11 cellular contexts compared by ENCODE assay signal in genomic region chr2:96012086-96012813, GRCh38. TPM values are rescaled to one million over a fixed set of nuclear protein-coding genes. Genes with fewer than 3 reads are reported as not detected.
DNase-seq lines count a peak whose midpoint lies in the region; ATAC-seq, FAIRE-seq and TF ChIP-seq lines count a peak whose summit lies in the region.
"Not testable (repeated sequence)": the region's sequence is repeated elsewhere in the genome, so short reads cannot be mapped to it uniquely, and the experiment has no call there.
"Had no signal": no experiment of that assay in that cellular context is flagged by ENCODE, and none has a peak within 500 bp of the region (broad histone marks: within the 10 kb centered on the region; RNA-seq: fewer than 3 reads in every experiment).

No MANE protein-coding gene starts in this region.

- not testable (repeated sequence) for H3K23ac ChIP-seq in H1 (ENCODE audit: insufficient read length)

- peak overlapping the region in 3 of 4 donors; percentile 38 to 78 (median 57) for H3K4me3 Mint-ChIP-seq in CD4-positive, CD25-positive, alpha-beta regulatory T cell
- H3K4me3 Mint-ChIP-seq in T-cell: peak overlapping the region in 2 of 3 donors; percentile 4 to 21
- peak overlapping the region; percentile 47 to 80 (median 54) for H3K4me3 Mint-ChIP-seq in brain
- H3K4me3 Mint-ChIP-seq in memory B cell: not testable (repeated sequence)

- TF ChIP-seq CTCF in brain (conservative IDR thresholded peaks at IDR 0.05); H1 (IDR thresholded peaks at IDR 0.05; ENCODE audit: control extremely low read depth in 1 of 3, insufficient read depth in 1 of 3, low read depth in 1 of 3, low read length in 3 of 3); heart left ventricle (IDR thresholded peaks at IDR 0.05): not testable (repeated sequence)

- H2BK12ac ChIP-seq in H1 (ENCODE audit: low read depth, low read length): not testable (repeated sequence)

- not testable (repeated sequence) for H2BK120ac ChIP-seq in H1 (replicated peaks; ENCODE audit: low read depth, low read length)

- H3K23me2 ChIP-seq in H1 (ENCODE audit: low read depth, low read length): not testable (repeated sequence)

- not testable (repeated sequence) for TF ChIP-seq POLR2A in H1 (IDR thresholded peaks at IDR 0.05; ENCODE audit: control extremely low read depth in 1 of 2, low read depth in 2 of 2, low read length in 2 of 2); heart left ventricle (IDR thresholded peaks at IDR 0.05)

- H3K4me2 ChIP-seq in H1 (ENCODE audit: insufficient read depth in 1 of 2, low read depth in 2 of 2, low read length in 2 of 2): not testable (repeated sequence)

- not testable (repeated sequence) for H4K5ac ChIP-seq in H1 (ENCODE audit: insufficient read length, low read depth, low read length)

- not testable (repeated sequence) for FAIRE-seq in H1 (lab: Jason Lieb, UNC)

- not testable (repeated sequence) for H3K4me3 ChIP-seq in CD4-positive, CD25-positive, alpha-beta regulatory T cell (ENCODE audit: low read depth, low read length); H1 (ENCODE audit: extremely low read depth in 1 of 4, insufficient read depth in 2 of 4, low read depth in 3 of 4, low read length in 4 of 4); heart left ventricle

- peak overlapping the region in 2 of 3 donors; percentile 20 to 70 for H3K27ac Mint-ChIP-seq in CD4-positive, CD25-positive, alpha-beta regulatory T cell
- H3K27ac Mint-ChIP-seq in T-cell: not testable (repeated sequence)
- H3K27ac Mint-ChIP-seq in brain: peak overlapping the region in 4 of 5 experiments; percentile 12 to 84 (median 75)
- peak overlapping the region; percentile 53 for H3K27ac Mint-ChIP-seq in memory B cell

- not testable (repeated sequence) for H3K9ac ChIP-seq in H1 (replicated peaks in 1 of 4; ENCODE audit: extremely low read depth in 1 of 4, low read depth in 3 of 4, low read length in 3 of 4)

- not testable (repeated sequence) for H3K36me3 ChIP-seq in CD4-positive, CD25-positive, alpha-beta regulatory T cell (ENCODE audit: control insufficient read depth, insufficient read depth, low read length); H1 (ENCODE audit: control insufficient read depth in 2 of 4, insufficient read depth in 4 of 4, low read length in 3 of 4); heart left ventricle

- not testable (repeated sequence) for DNase-seq in CD4-positive, CD25-positive, alpha-beta regulatory T cell; T-cell; H1 (ENCODE audit: low read depth in 1 of 2, low spot score in 2 of 2); heart left ventricle; memory B cell (ENCODE audit: low spot score in 2 of 2)
- DNase-seq in posterior vena cava (ENCODE audit: low spot score): peak; percentile 55

- not testable (repeated sequence) for H3K27me3 Mint-ChIP-seq in CD4-positive, CD25-positive, alpha-beta regulatory T cell; T-cell; brain; memory B cell

- not testable (repeated sequence) for H3K9me3 Mint-ChIP-seq in CD4-positive, CD25-positive, alpha-beta regulatory T cell; T-cell; brain; memory B cell

- H2BK15ac ChIP-seq in H1 (ENCODE audit: low read length): not testable (repeated sequence)

- not testable (repeated sequence) for H3K56ac ChIP-seq in H1 (replicated peaks; ENCODE audit: insufficient read length, low read depth, low read length)

- not testable (repeated sequence) for H4K91ac ChIP-seq in H1 (replicated peaks; ENCODE audit: insufficient read length, low read length)

- H3K27ac ChIP-seq in CD4-positive, CD25-positive, alpha-beta regulatory T cell (ENCODE audit: insufficient read depth, low read length, poor library complexity, severe bottlenecking); H1 (ENCODE audit: low read depth, low read length): not testable (repeated sequence)
- peak overlapping the region in 9 of 12 donors; percentile 13 to 54 (median 33) for H3K27ac ChIP-seq in heart left ventricle
- H3K27ac ChIP-seq in temporal lobe (ENCODE audit: low read depth, low read length): peak overlapping the region; percentile 74

- not testable (repeated sequence) for H4K8ac ChIP-seq in H1 (ENCODE audit: extremely low read depth, insufficient read depth, low read length)

- not testable (repeated sequence) for H3K27me3 ChIP-seq in CD4-positive, CD25-positive, alpha-beta regulatory T cell (ENCODE audit: control insufficient read depth, insufficient read depth, low read length); H1 (replicated peaks in 1 of 4; ENCODE audit: control insufficient read depth in 3 of 4, extremely low read depth in 1 of 4, insufficient read depth in 3 of 4, low read length in 3 of 4); heart left ventricle

- not testable (repeated sequence) for TF ChIP-seq RAD21 in H1 (IDR thresholded peaks at IDR 0.05 in 1 of 2, conservative IDR thresholded peaks at IDR 0.05 in 1 of 2; ENCODE audit: low read depth in 2 of 2, low read length in 2 of 2)

- H2BK5ac ChIP-seq in H1 (ENCODE audit: low read depth, low read length): not testable (repeated sequence)

- not testable (repeated sequence) for H3K9me3 ChIP-seq in CD4-positive, CD25-positive, alpha-beta regulatory T cell (ENCODE audit: control insufficient read depth in 2 of 2, low read length in 2 of 2); H1 (ENCODE audit: insufficient read depth in 2 of 2, low read depth in 1 of 2, low read length in 1 of 2); heart left ventricle

- ATAC-seq in CD4-positive, CD25-positive, alpha-beta regulatory T cell (ENCODE audit: low read depth in 2 of 2); T-cell (replicated peaks in 1 of 4); heart left ventricle; memory B cell (ENCODE audit: low read depth): not testable (repeated sequence)

- intact Hi-C loops in heart left ventricle (cut with DNase I); posterior vena cava (cut with DNase I): not testable (repeated sequence)

- not testable (repeated sequence) for H3K79me2 ChIP-seq in H1 (ENCODE audit: control insufficient read depth in 1 of 2, insufficient read depth in 2 of 2, low read length in 2 of 2)

- H3K79me1 ChIP-seq in H1 (ENCODE audit: low read depth, low read length): not testable (repeated sequence)

- H4K20me1 ChIP-seq in H1 (replicated peaks in 1 of 2; ENCODE audit: control insufficient read depth in 1 of 2, insufficient read depth in 2 of 2, low read length in 2 of 2): not testable (repeated sequence)

- 0 out of 2 replicates have a peak overlapping the region, but pooled peaks have one; percentile 39 for H2AK5ac ChIP-seq in H1 (ENCODE audit: low read depth, low read length)

- H3K18ac ChIP-seq in H1 (ENCODE audit: extremely low read depth, low read length): not testable (repeated sequence)

- not testable (repeated sequence) for H3K14ac ChIP-seq in H1 (ENCODE audit: insufficient read length)

- H3K4me1 Mint-ChIP-seq in CD4-positive, CD25-positive, alpha-beta regulatory T cell: peaks cover 6 to 15% (median 12%) of the 10 kb centered on the region in 4 donors
- peaks cover 10 to 17% (median 16%) of the 10 kb centered on the region in 3 donors for H3K4me1 Mint-ChIP-seq in T-cell
- peaks cover 32% of the 10 kb centered on the region for H3K4me1 Mint-ChIP-seq in brain
- not testable (repeated sequence) for H3K4me1 Mint-ChIP-seq in memory B cell

- H2AFZ ChIP-seq in H1 (ENCODE audit: low read length): not testable (repeated sequence)

- H3K4me1 ChIP-seq in CD4-positive, CD25-positive, alpha-beta regulatory T cell (ENCODE audit: control insufficient read depth, insufficient read depth, low read length, poor library complexity, severe bottlenecking); H1 (replicated peaks in 1 of 4; ENCODE audit: control insufficient read depth in 3 of 4, insufficient read depth in 4 of 4, low read length in 3 of 4): not testable (repeated sequence)
- H3K4me1 ChIP-seq in heart left ventricle: peaks cover 0 to 23% (median 6%) of the 10 kb centered on the region in 12 donors

- H3K4ac ChIP-seq in H1 (replicated peaks; ENCODE audit: insufficient read length, low read depth, low read length): not testable (repeated sequence)

- CTCF ChIA-PET in T-cell (lab: Charles Lee) (interaction anchor here in 1 of 2 donors (0.6 to 1.1 kb wide), 2 partner anchors 10 to 195 kb away, joined by 4 to 7 read pairs; no protein-coding TSS in a partner anchor), H1 (lab: Charles Lee; ENCODE audit: partially characterized antibody) (interaction anchor here (0.7 to 2.1 kb wide), 6 partner anchors 10 to 187 kb away, joined by 3 to 8 read pairs (median 3); partner anchors contain the start of gene ASTL)

- POLR2A ChIA-PET in T-cell (lab: Charles Lee): interaction anchor here in 1 of 2 donors (0.6 kb wide), 1 partner anchor 1101 kb away, joined by 4 read pairs; no protein-coding TSS in a partner anchor
- POLR2A ChIA-PET in H1 (lab: Charles Lee; ENCODE audit: partially characterized antibody): not testable (repeated sequence)

- not testable (repeated sequence) for H3K36me3 Mint-ChIP-seq in CD4-positive, CD25-positive, alpha-beta regulatory T cell; T-cell; brain; memory B cell

- WGBS in H1 (ENCODE audit: extremely low coverage in 1 of 2, insufficient coverage in 1 of 2, insufficient read length in 1 of 2, insufficient replicate concordance in 2 of 2, low coverage in 1 of 2, low lambda C conversion rate in 2 of 2, missing lambda C conversion rate in 1 of 2), 2 experiments: 89% methylated on average over 8 of the region's 8 CpGs; no CpG with 5 or more reads in 1 of the 2 experiments
- 76 to 80% (median 77%) methylated on average over 8 of the region's 8 CpGs for WGBS in heart left ventricle, 4 donors

- not testable (repeated sequence) for TF ChIP-seq EP300 in H1 (IDR thresholded peaks at IDR 0.05; ENCODE audit: borderline replicate concordance in 1 of 2, low read depth in 2 of 2, low read length in 2 of 2)

- H2BK20ac ChIP-seq in H1 (ENCODE audit: low read length): not testable (repeated sequence)

RNA-seq across cellular contexts. Expression of gene ANKRD36C, which starts 20.6 kb away (rescaled TPM):
- 118 TPM for total RNA-seq in CD4-positive, CD25-positive, alpha-beta regulatory T cell
- polyA plus RNA-seq in CD4-positive, CD25-positive, alpha-beta regulatory T cell: 10 to 100 TPM; 15.5 to 20.6 (median 17.3) TPM
- total RNA-seq in T-cell (10 to 100 TPM; 60.6 to 94.8 (median 68.6) TPM), heart left ventricle (10 to 100 TPM in 2 of 9 donors, 1 to 10 TPM in 7; 4.5 to 17.7 (median 7.1) TPM), posterior vena cava (10 to 100 TPM; 36.0 to 37.2 TPM), temporal lobe (169 TPM)
- polyA plus RNA-seq in brain (ENCODE audit: insufficient read depth, low read depth, low replicate concordance) (1.2 TPM), H1 (2011; rRNA removed) (0.89 and 1.1 TPM in 2 replicates), heart left ventricle (1 to 10 TPM; 1.3 to 4.0 TPM)
- 6.4 and 7.3 TPM in 2 replicates for total RNA-seq in H1 (2021; fragmentation: NEBNext Ultra II Directional; extraction: Animal tissue kit (Norgen Biotek cat#: 25700))
- polyA plus RNA-seq in H1 (2011; cell fraction: cytosol; rRNA removed): 0.94 TPM
- 5.2 TPM for polyA plus RNA-seq in H1 (2011; cell fraction: nucleus; rRNA removed)
- 0.93 to 2.0 TPM (median 1.7 TPM) in 4 replicates for polyA plus RNA-seq in H1 (2012, experiment 1 of 2)
- 0.34 TPM for polyA plus RNA-seq in H1 (2012, experiment 2 of 2)
- 2.4 TPM for polyA plus RNA-seq in H1 (2013, experiment 1 of 2)
- 1.9 TPM for polyA plus RNA-seq in H1 (2013, experiment 2 of 2)
- polyA minus RNA-seq in H1 (2011; rRNA and poly(A)+ RNA removed): 26.6 and 34.0 TPM in 2 replicates
- polyA minus RNA-seq in H1 (2011; cell fraction: cytosol; rRNA and poly(A)+ RNA removed): 2.7 TPM
- 87.8 TPM for polyA minus RNA-seq in H1 (2011; cell fraction: nucleus; rRNA and poly(A)+ RNA removed)

RNA-seq across cellular contexts. Expression of gene GPAT2, which starts 22.5 kb away (rescaled TPM):
- total RNA-seq in CD4-positive, CD25-positive, alpha-beta regulatory T cell: 2.0 TPM
- polyA plus RNA-seq in CD4-positive, CD25-positive, alpha-beta regulatory T cell: 1 to 10 TPM in 2 of 4 donors, under 1 TPM in 2; 0.64 to 4.6 (median 1.0) TPM
- total RNA-seq in T-cell: 1 to 10 TPM in 4 of 5 donors, not detected in 1; 3.3 to 3.9 (median 3.8) TPM
- polyA plus RNA-seq in brain (ENCODE audit: insufficient read depth, low read depth, low replicate concordance): 1.5 TPM
- total RNA-seq in H1 (2021; fragmentation: NEBNext Ultra II Directional; extraction: Animal tissue kit (Norgen Biotek cat#: 25700)): 0.63 and 1.0 TPM in 2 replicates
- polyA plus RNA-seq in H1 (2011; rRNA removed): 0.26 and 0.69 TPM in 2 replicates
- polyA plus RNA-seq in H1 (2011; cell fraction: cytosol; rRNA removed): 0.44 TPM
- 2.2 TPM for polyA plus RNA-seq in H1 (2011; cell fraction: nucleus; rRNA removed)
- 0.28 to 0.81 TPM (median 0.46 TPM) in 4 replicates for polyA plus RNA-seq in H1 (2012, experiment 1 of 2)
- polyA plus RNA-seq in H1 (2012, experiment 2 of 2): 0.46 TPM
- 0.51 TPM for polyA plus RNA-seq in H1 (2013, experiment 1 of 2)
- polyA plus RNA-seq in H1 (2013, experiment 2 of 2): 0.42 TPM
- 0.10 and 0.66 TPM in 2 replicates for polyA minus RNA-seq in H1 (2011; rRNA and poly(A)+ RNA removed)
- polyA minus RNA-seq in H1 (2011; cell fraction: cytosol; rRNA and poly(A)+ RNA removed): 1.3 TPM
- 0.80 TPM for polyA minus RNA-seq in H1 (2011; cell fraction: nucleus; rRNA and poly(A)+ RNA removed)
- total RNA-seq in heart left ventricle: 10 to 100 TPM in 2 of 9 donors, 1 to 10 TPM in 7; 1.7 to 20.2 (median 5.5) TPM
- 1 to 10 TPM; 2.1 to 5.6 TPM for polyA plus RNA-seq in heart left ventricle
- total RNA-seq in posterior vena cava: 1 to 10 TPM; 6.0 to 10.0 TPM
- 0.49 TPM for total RNA-seq in temporal lobe
- total RNA-seq: A172, GM12878, NCI-H460 had no signal
